10 cellular contexts compared by ENCODE assay signal in the genomic region with DNA sequence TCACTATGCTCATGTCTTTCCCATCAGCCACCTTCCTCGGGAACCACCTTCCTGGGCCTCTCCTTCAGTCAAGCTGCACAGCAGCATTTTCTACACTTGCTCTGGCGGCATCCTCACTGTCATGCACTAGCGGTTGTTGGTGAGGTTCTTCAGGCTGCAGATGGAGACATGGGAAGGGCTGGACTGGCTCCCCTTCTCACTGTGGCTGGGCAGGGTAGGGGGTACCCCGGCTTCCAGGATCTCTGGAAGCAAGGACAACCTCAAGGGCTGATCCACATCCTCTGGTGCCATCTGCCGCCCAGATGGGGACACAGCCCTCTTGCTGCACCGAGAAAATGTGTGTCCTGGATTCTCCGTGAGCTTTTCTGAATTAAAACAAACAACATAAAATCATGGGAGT. TPM values are rescaled to one million over a fixed set of nuclear protein-coding genes. Genes with fewer than 3 reads are reported as not detected.
DNase-seq lines count a peak whose midpoint lies in the region; ATAC-seq and TF ChIP-seq lines count a peak whose summit lies in the region.
"Had no signal": no experiment of that assay in that cellular context is flagged by ENCODE, and none has a peak within 500 bp of the region (broad histone marks: within the 10 kb centered on the region; RNA-seq: fewer than 3 reads in every experiment).

No MANE protein-coding gene starts in this region.

- TF ChIP-seq CTCF in MM.1S (IDR thresholded peaks at IDR 0.05; ENCODE audit: low read length) (0 out of 2 replicates have a peak, but pooled peaks have one; percentile 13), endothelial cell (IDR thresholded peaks at IDR 0.05; ENCODE audit: unreplicated experiment) (no peak), nephron progenitor cell (IDR thresholded peaks at IDR 0.05) (peak; percentile 52), PC-9 (conservative IDR thresholded peaks at IDR 0.05) (no peak)

- H3F3A ChIP-seq in MM.1S (ENCODE audit: insufficient read depth, low read length) = no peaks in the 10 kb centered on the region
- H3F3A ChIP-seq in PC-9 (ENCODE audit: insufficient read depth, low read depth) = peaks cover 28% of the 10 kb centered on the region; the same call in 1 of the 2 replicates

- no peak for ATAC-seq in HG03457 (IDR thresholded peaks at IDR 0.05; ENCODE audit: unreplicated experiment)
- ATAC-seq in GM21786 (IDR thresholded peaks at IDR 0.05; ENCODE audit: unreplicated experiment) = no peak
- no peak for ATAC-seq in activated CD8-positive, alpha-beta memory T cell treated with anti-CD3 and anti-CD28 coated beads, Interleukin-2, amount 10 ng/mL, durations not matched to agents 7 days and 5 days

- H3K27me3 Mint-ChIP-seq in endothelial cell (ENCODE audit: unreplicated experiment) (peaks cover 5% of the 10 kb centered on the region), nephron progenitor cell (ENCODE audit: low read depth, poor library complexity) (peaks cover 17% of the 10 kb centered on the region)
- H3K27me3 Mint-ChIP-seq in activated CD8-positive, alpha-beta memory T cell treated with anti-CD3 and anti-CD28 coated beads, Interleukin-2, amount 10 ng/mL, durations not matched to agents 7 days and 5 days = peaks cover 20% of the 10 kb centered on the region

- no peak overlapping the region for H3K4me2 ChIP-seq in MM.1S (ENCODE audit: low read depth, low read length)
- no peak overlapping the region for H3K4me2 ChIP-seq in PC-9

- no peaks in the 10 kb centered on the region for H3K4me1 Mint-ChIP-seq in endothelial cell (ENCODE audit: unreplicated experiment)
- H3K4me1 Mint-ChIP-seq in nephron progenitor cell = peaks cover 13% of the 10 kb centered on the region
- no peaks in the 10 kb centered on the region for H3K4me1 Mint-ChIP-seq in activated CD8-positive, alpha-beta memory T cell treated with anti-CD3 and anti-CD28 coated beads, Interleukin-2, amount 10 ng/mL, durations not matched to agents 7 days and 5 days
- H3K4me1 Mint-ChIP-seq: memory B cell had no signal

- H3K27me3 ChIP-seq in MM.1S (replicated peaks; ENCODE audit: insufficient read depth, low read length) = no peaks in the 10 kb centered on the region
- H3K27me3 ChIP-seq in PC-9 (ENCODE audit: insufficient read depth, low read depth) = no peaks in the 10 kb centered on the region

- POLR2A ChIA-PET in PC-9 (lab: Charles Lee; ENCODE audit: unreplicated experiment) = no interaction called here

- H3K36me3 ChIP-seq in MM.1S (replicated peaks; ENCODE audit: insufficient read depth, low read length) (no peaks in the 10 kb centered on the region), PC-9 (ENCODE audit: low read depth) (no peaks in the 10 kb centered on the region)

- BruUV-seq in PC-9 (replicated peaks; lab: Mats Ljungman, UMichigan) = no TSS peak

- H3K79me2 ChIP-seq in MM.1S (ENCODE audit: low read length) (no peaks in the 10 kb centered on the region), PC-9 (ENCODE audit: low read depth) (no peaks in the 10 kb centered on the region)

- H3K4me3 Mint-ChIP-seq in endothelial cell (ENCODE audit: unreplicated experiment) = no peak overlapping the region
- no peak overlapping the region for H3K4me3 Mint-ChIP-seq in nephron progenitor cell
- H3K4me3 Mint-ChIP-seq in activated CD8-positive, alpha-beta memory T cell treated with anti-CD3 and anti-CD28 coated beads, Interleukin-2, amount 10 ng/mL, durations not matched to agents 7 days and 5 days = no peak overlapping the region
- H3K4me3 Mint-ChIP-seq: memory B cell had no signal

- H3K36me3 Mint-ChIP-seq in endothelial cell (ENCODE audit: low read depth, unreplicated experiment) (no peaks in the 10 kb centered on the region), nephron progenitor cell (ENCODE audit: low read depth) (no peaks in the 10 kb centered on the region)
- no peaks in the 10 kb centered on the region for H3K36me3 Mint-ChIP-seq in activated CD8-positive, alpha-beta memory T cell treated with anti-CD3 and anti-CD28 coated beads, Interleukin-2, amount 10 ng/mL, durations not matched to agents 7 days and 5 days
- H3K36me3 Mint-ChIP-seq: memory B cell had no signal

- H3K9me2 ChIP-seq in MM.1S (replicated peaks; ENCODE audit: insufficient read depth, low read length) = no peaks in the 10 kb centered on the region
- H3K9me2 ChIP-seq in PC-9 (ENCODE audit: insufficient read depth) = no peaks in the 10 kb centered on the region

- H3K27ac Mint-ChIP-seq in endothelial cell (ENCODE audit: unreplicated experiment) (no peak overlapping the region), nephron progenitor cell (no peak overlapping the region)
- H3K27ac Mint-ChIP-seq in activated CD8-positive, alpha-beta memory T cell treated with anti-CD3 and anti-CD28 coated beads, Interleukin-2, amount 10 ng/mL, durations not matched to agents 7 days and 5 days = no peak overlapping the region
- H3K27ac Mint-ChIP-seq: memory B cell had no signal

- DNase-seq in Daoy (ENCODE audit: low read depth) = peak; percentile 38
- no peak for DNase-seq in MM.1S
- DNase-seq in endothelial cell (ENCODE audit: low spot score) = peak; percentile 20
- peak; percentile 52 for DNase-seq in nephron progenitor cell
- DNase-seq in PC-9 = no peak
- DNase-seq in activated CD8-positive, alpha-beta memory T cell treated with anti-CD3 and anti-CD28 coated beads, Interleukin-2, amount 10 ng/mL, durations not matched to agents 7 days and 5 days = no peak
- DNase-seq: aorta had no signal

- H3K9ac ChIP-seq in MM.1S (ENCODE audit: low read length) = no peak overlapping the region

- H2AFZ ChIP-seq in MM.1S (ENCODE audit: low read length) (no peak overlapping the region), PC-9 (no peak overlapping the region)

- H3K9me3 ChIP-seq in MM.1S (replicated peaks; ENCODE audit: insufficient read depth, low read length) (no peaks in the 10 kb centered on the region), PC-9 (ENCODE audit: insufficient read depth, low read depth) (no peaks in the 10 kb centered on the region)

- H3K4me3 ChIP-seq in MM.1S (ENCODE audit: low read length) (no peak overlapping the region), PC-9 (no peak overlapping the region)

- H4K20me1 ChIP-seq in MM.1S (ENCODE audit: insufficient read depth, low read length) (no peaks in the 10 kb centered on the region), PC-9 (ENCODE audit: insufficient read depth) (no peaks in the 10 kb centered on the region)

- H3K27ac ChIP-seq in MM.1S (ENCODE audit: low read length) = no peak overlapping the region
- H3K27ac ChIP-seq in PC-9 = no peak overlapping the region

- CTCF ChIA-PET in PC-9 (lab: Charles Lee) = no interaction called here
- CTCF ChIA-PET in activated CD8-positive, alpha-beta memory T cell treated with anti-CD3 and anti-CD28 coated beads, Interleukin-2, amount 10 ng/mL, durations not matched to agents 7 days and 5 days (lab: Charles Lee) = interaction anchor here (1.3 kb wide), 1 partner anchor 84 kb away, joined by 3 read pairs; no protein-coding TSS in a partner anchor

- no peaks in the 10 kb centered on the region for H3K4me1 ChIP-seq in MM.1S (ENCODE audit: low read length)
- H3K4me1 ChIP-seq in PC-9 (replicated peaks; ENCODE audit: insufficient read depth) = peaks cover 28% of the 10 kb centered on the region

- intact Hi-C loops in PC-9 (cut with micrococcal nuclease; ENCODE audit: unreplicated experiment) = no loop called here

- H3K9me3 Mint-ChIP-seq in endothelial cell (ENCODE audit: unreplicated experiment) (no peaks in the 10 kb centered on the region), nephron progenitor cell (no peaks in the 10 kb centered on the region)
- no peaks in the 10 kb centered on the region for H3K9me3 Mint-ChIP-seq in activated CD8-positive, alpha-beta memory T cell treated with anti-CD3 and anti-CD28 coated beads, Interleukin-2, amount 10 ng/mL, durations not matched to agents 7 days and 5 days (ENCODE audit: low read depth)

RNA-seq across cellular contexts. Expression of a gene that starts 46.9 kb away (rescaled TPM):
- 35.8 and 37.6 TPM in 2 replicates for total RNA-seq in Daoy (2014; rRNA removed; shearing (Covaris generic))
- total RNA-seq in endothelial cell (ENCODE audit: unreplicated experiment) (5.7 TPM), PC-9 (2021) (32.3 and 34.5 TPM in 2 replicates)
- 10 to 100 TPM in 1 of 2 experiments, 1 to 10 TPM in 1; 3.3 to 15.8 TPM for total RNA-seq in activated CD8-positive, alpha-beta memory T cell treated with anti-CD3 and anti-CD28 coated beads, Interleukin-2, amount 10 ng/mL, durations not matched to agents 7 days and 5 days

RNA-seq across cellular contexts. Expression of a gene that starts 53.6 kb away (rescaled TPM):
- total RNA-seq in Daoy (2014; rRNA removed; shearing (Covaris generic)) = not detected in 2 replicates
- total RNA-seq in endothelial cell (ENCODE audit: unreplicated experiment) = not detected
- total RNA-seq in PC-9 (2021) = not detected in 2 replicates
- total RNA-seq in activated CD8-positive, alpha-beta memory T cell treated with anti-CD3 and anti-CD28 coated beads, Interleukin-2, amount 10 ng/mL, durations not matched to agents 7 days and 5 days = not detected

Comparison
In these comparisons a context has a peak if more than half of its experiments do, and no peak if none do; other contexts are left out.
1. DNase-seq: peak in Daoy (single experiment), endothelial cell (single experiment) and nephron progenitor cell (single experiment); none in MM.1S (single experiment), PC-9 (0 of 2) and activated CD8-positive, alpha-beta memory T cell treated with anti-CD3 and anti-CD28 coated beads, Interleukin-2, amount 10 ng/mL, durations not matched to agents 7 days and 5 days (single experiment).
2. CTCF ChIP-seq: peak in MM.1S (single experiment) and nephron progenitor cell (single experiment); none in endothelial cell (single experiment) and PC-9 (single experiment).